In the genomic region with DNA sequence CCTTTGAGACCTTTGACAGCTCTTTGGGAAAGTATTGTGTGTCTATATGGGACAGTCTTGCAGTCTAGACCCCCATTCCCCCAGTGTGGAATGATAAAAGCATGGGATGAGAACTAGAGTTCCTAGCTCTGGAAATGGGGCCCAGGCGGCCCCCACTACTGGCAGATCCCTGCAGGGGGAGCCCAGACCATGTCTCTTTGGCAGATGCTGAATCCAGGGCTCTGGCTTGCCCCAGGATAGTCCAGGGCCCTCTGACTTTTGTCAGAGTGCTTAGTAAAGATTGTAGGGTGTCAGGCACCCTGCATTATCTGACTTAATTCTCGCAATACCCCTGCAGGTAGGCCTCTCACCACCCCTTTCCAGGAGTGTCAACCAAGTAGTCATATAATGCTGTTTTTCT, we compare ENCODE assay signal across 11 cellular contexts. TPM values are rescaled to one million over a fixed set of nuclear protein-coding genes. Genes with fewer than 3 reads are reported as not detected.
A peak's percentile ranks its signal among the peaks of the same experiment; 100 is the strongest.
DNase-seq lines count a peak whose midpoint lies in the region; ATAC-seq and TF ChIP-seq lines count a peak whose summit lies in the region.
"Had no signal": no experiment of that assay in that cellular context is flagged by ENCODE, and none has a peak within 500 bp of the region (broad histone marks: within the 10 kb centered on the region; RNA-seq: fewer than 3 reads in every experiment).

No MANE protein-coding gene starts in this region.

- 84 to 93% methylated on average over 2 of the region's 2 CpGs for WGBS in upper lobe of left lung, 2 donors

- H3K9me3 ChIP-seq in RWPE2 (ENCODE audit: severe bottlenecking) (no peaks in the 10 kb centered on the region), upper lobe of left lung (no peaks in the 10 kb centered on the region)

- TF ChIP-seq CTCF in RWPE2 (IDR thresholded peaks at IDR 0.05; ENCODE audit: poor library complexity, severe bottlenecking), result peak; percentile 25
- TF ChIP-seq CTCF in upper lobe of left lung (IDR thresholded peaks at IDR 0.05), result no peak

- no peaks in the 10 kb centered on the region for H3K27me3 ChIP-seq in RWPE2 (ENCODE audit: insufficient read depth, poor library complexity, severe bottlenecking)
- no peaks in the 10 kb centered on the region for H3K27me3 ChIP-seq in upper lobe of left lung

- intact Hi-C loops in Right ventricle myocardium inferior (cut with DNase I) (no loop called here), cardiac septum (cut with DNase I) (no loop called here)

- H3K27ac ChIP-seq in RWPE2 (ENCODE audit: poor library complexity, severe bottlenecking), result no peak overlapping the region
- peak overlapping the region in 3 of 4 donors; percentile 3 to 56 (median 51) for H3K27ac ChIP-seq in upper lobe of left lung

- H3K4me3 ChIP-seq in RWPE2 (ENCODE audit: severe bottlenecking) (no peak overlapping the region), upper lobe of left lung (no peak overlapping the region)

- no peak for TF ChIP-seq EP300 in upper lobe of left lung (IDR thresholded peaks at IDR 0.05)

- ATAC-seq in Right ventricle myocardium inferior, result peak; percentile 24
- ATAC-seq in RWPE2 (ENCODE audit: low read depth), result no peak
- ATAC-seq in upper lobe of left lung (ENCODE audit: low FRiP score in 2 of 2), result peak in 1 of 2 donors; percentile 23
- ATAC-seq in HG03025 (IDR thresholded peaks at IDR 0.05; ENCODE audit: low FRiP score, unreplicated experiment), result no peak
- ATAC-seq in GM21447 (IDR thresholded peaks at IDR 0.05; ENCODE audit: unreplicated experiment), result no peak

- no peak for DNase-seq in Right ventricle myocardium inferior (ENCODE audit: missing footprints)
- DNase-seq in cardiac septum (ENCODE audit: low spot score), result no peak
- no peak for DNase-seq in RWPE2 (ENCODE audit: low spot score)
- DNase-seq in germinal center (ENCODE audit: low spot score), result peak; percentile 28
- DNase-seq in upper lobe of left lung, result no peak
- DNase-seq in NK-92 (lab: John Stamatoyannopoulos, UW; ENCODE audit: unreplicated experiment), result no peak
- DNase-seq: activated naive CD4-positive, alpha-beta T cell treated with Interleukin-2 at 50 U/mL for 16 hours; NCI-H1694 treated with DMSO at 0.1 percent for 48 hours; T-helper 9 cell had no signal

- H3K4me1 ChIP-seq in RWPE2 (ENCODE audit: insufficient read depth, poor library complexity, severe bottlenecking) (peaks cover 12% of the 10 kb centered on the region), upper lobe of left lung (peaks cover 52 to 61% (median 55%) of the 10 kb centered on the region in 4 donors)

- H3K36me3 ChIP-seq in RWPE2 (ENCODE audit: low read depth) (peaks cover 82% of the 10 kb centered on the region), upper lobe of left lung (peaks cover 12 to 55% (median 30%) of the 10 kb centered on the region in 4 donors)

- TF ChIP-seq POLR2A in upper lobe of left lung (IDR thresholded peaks at IDR 0.05), result no peak

RNA-seq across cellular contexts. Expression of a gene that starts 8.3 kb away (rescaled TPM):
- total RNA-seq in Right ventricle myocardium inferior (183 TPM), cardiac septum (168 TPM), upper lobe of left lung (100 to 1,000 TPM in 1 of 6 donors, 10 to 100 TPM in 5; 63.9 to 112 (median 94.7) TPM)

RNA-seq across cellular contexts. Expression of a gene that starts 33.5 kb away (rescaled TPM):
- total RNA-seq in Right ventricle myocardium inferior, result 8.4 TPM
- total RNA-seq in cardiac septum, result 9.6 TPM
- total RNA-seq in upper lobe of left lung, result 10 to 100 TPM in 5 of 6 donors, 1 to 10 TPM in 1; 9.8 to 16.4 (median 13.8) TPM
